ENCODE assay signal across 33 cellular contexts in genomic region chr2:156215656-156216055, GRCh38.
"Had no signal": no experiment of that assay in that cellular context is flagged by ENCODE, and none has a peak within 500 bp of the region (broad histone marks: within the 10 kb centered on the region; RNA-seq: fewer than 3 reads in every experiment).

No MANE protein-coding gene starts in this region.

- FAIRE-seq: endothelial cell of umbilical vein, pancreas, urothelium cell line had no signal

- H3K4me3 Mint-ChIP-seq: activated naive CD4-positive, alpha-beta T cell treated with anti-CD3 and anti-CD28 coated beads for 36 hours; activated naive CD8-positive, alpha-beta T cell treated with anti-CD3 and anti-CD28 coated beads for 36 hours; activated T-helper 1 cell treated with anti-CD3 and anti-CD28 coated beads, Interleukin-12 subunit alpha, Interleukin-12 subunit beta, Interleukin-2, Interleukin-4 antibody, amounts not matched to agents 30 ng/mL and 10 ng/mL and 1 ng/mL, durations not matched to agents 14 hours and 24 hours and 36 hours; naive thymus-derived CD4-positive, alpha-beta T cell; stimulated activated naive CD8-positive, alpha-beta T cell treated with anti-CD3 and anti-CD28 coated beads, Interleukin-15, Interleukin-2, amounts not matched to agents 100 ng/mL and 50 ng/mL, for 24 hours; T-helper 1 cell treated with Interleukin-12 subunit alpha and Interleukin-12 subunit beta and Interleukin-4 antibody, amounts not matched to agents 30 μg/mL and 1 μg/mL, for 36 hours had no signal

- DNase-seq: activated CD4-positive, alpha-beta T cell treated with anti-CD3 and anti-CD28 coated beads for 48 hours; activated CD4-positive, alpha-beta T cell treated with anti-CD3 and anti-CD28 coated beads, Interleukin-2, amount 50 U/mL, for 48 hours; activated CD8-positive, alpha-beta memory T cell treated with anti-CD3 and anti-CD28 coated beads, Interleukin-2, amount 50 U/mL, for 4 hours; activated effector memory CD4-positive, alpha-beta T cell treated with anti-CD3 and anti-CD28 coated beads, Interleukin-2, amount 50 U/mL, for 16 hours; activated naive CD4-positive, alpha-beta T cell treated with anti-CD3 and anti-CD28 coated beads for 36 hours; activated naive CD8-positive, alpha-beta T cell treated with anti-CD3 and anti-CD28 coated beads for 36 hours; activated T-cell treated with anti-CD3 and anti-CD28 coated beads, Interleukin-2, amount 50 U/mL, for 1 hour; adrenal gland; aorta; body of pancreas; esophagus squamous epithelium; gastrocnemius medialis; glutamatergic neuron; islet precursor cell; left ventricle myocardium superior; mammary epithelial cell; midbrain; naive thymus-derived CD4-positive, alpha-beta T cell; nucleus accumbens; pancreas; retina; stimulated activated CD4-positive, alpha-beta T cell treated with anti-CD3 and anti-CD28 coated beads, Interleukin-12 subunit alpha, Interleukin-12 subunit beta, amount 100 ng/mL, for 4 hours; stimulated activated CD4-positive, alpha-beta T cell treated with anti-CD3 and anti-CD28 coated beads, Interleukin-4, amount 100 ng/mL, for 1 hour; SW 1271; T-helper 9 cell had no signal

- H3K27me3 ChIP-seq: adrenal gland, body of pancreas, esophagus squamous epithelium, gastrocnemius medialis, pancreas had no signal

- H3K36me3 ChIP-seq: adrenal gland, esophagus squamous epithelium, gastrocnemius medialis, pancreas, prostate gland, thoracic aorta had no signal

- H3K4me1 Mint-ChIP-seq: activated naive CD8-positive, alpha-beta T cell treated with anti-CD3 and anti-CD28 coated beads for 36 hours; naive thymus-derived CD4-positive, alpha-beta T cell had no signal

- H3K27ac Mint-ChIP-seq: activated naive CD4-positive, alpha-beta T cell treated with anti-CD3 and anti-CD28 coated beads for 36 hours; activated naive CD8-positive, alpha-beta T cell treated with anti-CD3 and anti-CD28 coated beads for 36 hours; activated T-helper 1 cell treated with anti-CD3 and anti-CD28 coated beads, Interleukin-12 subunit alpha, Interleukin-12 subunit beta, Interleukin-2, Interleukin-4 antibody, amounts not matched to agents 30 ng/mL and 10 ng/mL and 1 ng/mL, durations not matched to agents 14 hours and 24 hours and 36 hours; naive thymus-derived CD4-positive, alpha-beta T cell; stimulated activated naive CD8-positive, alpha-beta T cell treated with anti-CD3 and anti-CD28 coated beads, Interleukin-15, Interleukin-2, amounts not matched to agents 100 ng/mL and 50 ng/mL, for 24 hours; T-helper 1 cell treated with Interleukin-12 subunit alpha and Interleukin-12 subunit beta and Interleukin-4 antibody, amounts not matched to agents 30 μg/mL and 1 μg/mL, for 36 hours had no signal

- H3K4me3 ChIP-seq: adrenal gland, body of pancreas, esophagus squamous epithelium, gastrocnemius medialis, pancreas, prostate gland, skin epidermis, thoracic aorta had no signal

- H3K9me3 Mint-ChIP-seq: activated T-helper 1 cell treated with anti-CD3 and anti-CD28 coated beads, Interleukin-12 subunit alpha, Interleukin-12 subunit beta, Interleukin-2, Interleukin-4 antibody, amounts not matched to agents 30 ng/mL and 10 ng/mL and 1 ng/mL, durations not matched to agents 14 hours and 24 hours and 36 hours; stimulated activated naive CD8-positive, alpha-beta T cell treated with anti-CD3 and anti-CD28 coated beads, Interleukin-15, Interleukin-2, amounts not matched to agents 100 ng/mL and 50 ng/mL, for 24 hours had no signal
